In the genomic region with DNA sequence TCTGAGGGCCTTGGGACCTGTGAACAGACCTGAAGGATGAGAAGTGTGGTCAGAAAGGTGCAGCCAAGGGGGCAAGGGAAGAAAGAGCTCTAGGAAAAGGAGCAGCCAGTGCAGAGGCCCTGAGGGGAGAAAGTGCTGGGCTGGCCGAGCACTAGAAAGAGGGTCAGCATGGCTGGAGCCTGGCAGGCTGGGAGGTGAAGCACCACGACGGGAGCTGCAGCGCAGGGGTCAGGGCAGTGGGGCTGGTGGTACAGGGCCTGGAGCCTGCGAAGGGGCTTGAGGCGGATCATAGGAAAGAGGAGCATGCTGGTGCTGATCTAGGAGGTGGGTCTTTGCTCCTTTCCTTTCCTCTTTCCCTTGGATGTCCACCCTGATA, we compare ENCODE assay signal across 26 cellular contexts. TPM values are rescaled to one million over a fixed set of nuclear protein-coding genes. Genes with fewer than 3 reads are reported as not detected.
DNase-seq lines count a peak whose midpoint lies in the region; ATAC-seq, FAIRE-seq and TF ChIP-seq lines count a peak whose summit lies in the region.
"Had no signal": no experiment of that assay in that cellular context is flagged by ENCODE, and none has a peak within 500 bp of the region (broad histone marks: within the 10 kb centered on the region; RNA-seq: fewer than 3 reads in every experiment).

No MANE protein-coding gene starts in this region.

- H3K27ac ChIP-seq in heart right ventricle (peak overlapping the region; percentile 53 to 100 (median 90)), H1 (ENCODE audit: low read depth, low read length) (no peak overlapping the region), osteoblast (ENCODE audit: low read depth, low read length) (no peak overlapping the region), upper lobe of left lung (peak overlapping the region in 3 of 4 donors; percentile 11 to 90 (median 60))

- H3K79me2 ChIP-seq in H1 (ENCODE audit: control insufficient read depth in 1 of 2, insufficient read depth in 2 of 2, low read length in 2 of 2) (no peaks in the 10 kb centered on the region), osteoblast (ENCODE audit: insufficient read depth, low read length) (no peaks in the 10 kb centered on the region)

- CTCF ChIA-PET in H1 (lab: Charles Lee; ENCODE audit: partially characterized antibody) = interaction anchor here (0.6 to 2.5 kb wide), 10 partner anchors 11 to 1045 kb away, joined by 3 to 7 read pairs (median 3); no protein-coding TSS in a partner anchor

- POLR2A ChIA-PET in H1 (lab: Charles Lee; ENCODE audit: partially characterized antibody) = interaction anchor here (0.6 to 0.8 kb wide), 2 partner anchors 11 to 13 kb away, joined by 3 to 5 read pairs; no protein-coding TSS in a partner anchor

- H3K23me2 ChIP-seq in H1 (ENCODE audit: low read depth, low read length) = no peaks in the 10 kb centered on the region

- intact Hi-C loops in heart right ventricle (cut with DNase I) = loop anchor here in 1 of 10 donors (2.0 kb wide), 1 partner anchor 21 kb away; no protein-coding TSS in a partner anchor
- intact Hi-C loops in cardiac septum (cut with DNase I) = no loop called here

- H2BK12ac ChIP-seq in H1 (ENCODE audit: low read depth, low read length) = 0 out of 2 replicates have a peak overlapping the region, but pooled peaks have one; percentile 27

- H2BK15ac ChIP-seq in H1 (ENCODE audit: low read length) = no peak overlapping the region

- no peak overlapping the region for H3K4me3 ChIP-seq in heart right ventricle
- H3K4me3 ChIP-seq in H1 (ENCODE audit: extremely low read depth in 1 of 4, insufficient read depth in 2 of 4, low read depth in 3 of 4, low read length in 4 of 4) = no peak overlapping the region
- H3K4me3 ChIP-seq in osteoblast (ENCODE audit: insufficient read depth, low read length) = no peak overlapping the region
- H3K4me3 ChIP-seq in upper lobe of left lung = no peak overlapping the region
- H3K4me3 ChIP-seq: GM23338, vagina had no signal

- TF ChIP-seq CTCF in heart right ventricle (IDR thresholded peaks at IDR 0.05) (no peak), H1 (IDR thresholded peaks at IDR 0.05; ENCODE audit: control extremely low read depth in 1 of 3, insufficient read depth in 1 of 3, low read depth in 1 of 3, low read length in 3 of 3) (no peak), osteoblast (IDR thresholded peaks at IDR 0.05; ENCODE audit: extremely low read depth, low read depth, low read length) (no peak), upper lobe of left lung (IDR thresholded peaks at IDR 0.05) (no peak)

- peaks cover 0 to 52% (median 7%) of the 10 kb centered on the region in 9 donors for H3K36me3 ChIP-seq in heart right ventricle
- no peaks in the 10 kb centered on the region for H3K36me3 ChIP-seq in H1 (ENCODE audit: control insufficient read depth in 2 of 4, insufficient read depth in 4 of 4, low read length in 3 of 4)
- H3K36me3 ChIP-seq in osteoblast (ENCODE audit: insufficient read depth, low read length) = no peaks in the 10 kb centered on the region
- peaks cover 0 to 10% (median 0%) of the 10 kb centered on the region in 4 donors for H3K36me3 ChIP-seq in upper lobe of left lung
- H3K36me3 ChIP-seq: vagina had no signal

- no peak overlapping the region for H3K4me2 ChIP-seq in H1 (ENCODE audit: insufficient read depth in 1 of 2, low read depth in 2 of 2, low read length in 2 of 2)
- no peak overlapping the region for H3K4me2 ChIP-seq in osteoblast (ENCODE audit: insufficient read depth, low read length)
- H3K4me2 ChIP-seq: GM23338 had no signal

- DNase-seq in heart right ventricle = no peak
- no peak for DNase-seq in cardiac septum (ENCODE audit: low spot score)
- DNase-seq in H1 (ENCODE audit: low read depth in 1 of 2, low spot score in 2 of 2) = no peak
- peak; percentile 29 for DNase-seq in osteoblast (ENCODE audit: insufficient read length, low spot score, missing footprints)
- no peak for DNase-seq in upper lobe of left lung
- no peak for DNase-seq in stimulated activated CD4-positive, alpha-beta T cell treated with anti-CD3 and anti-CD28 coated beads, Interleukin-1b, Interleukin-23, amount 100 ng/mL, for 48 hours
- no peak for DNase-seq in hepatic stellate cell (ENCODE audit: low spot score)
- DNase-seq: activated CD4-positive, alpha-beta memory T cell treated with anti-CD3 and anti-CD28 coated beads, Interleukin-2, amount 10 ng/mL, durations not matched to agents 7 days and 5 days; activated CD4-positive, alpha-beta T cell treated with anti-CD3 and anti-CD28 coated beads for 1 hour; activated CD8-positive, alpha-beta memory T cell treated with anti-CD3 and anti-CD28 coated beads, Interleukin-2, amount 50 U/mL, for 48 hours; CD4-positive, alpha-beta T cell; EL; mammary epithelial cell; MV-4-11; NCI-H1436 treated with DMSO at 0.1 percent for 48 hours; NCI-H446 treated with DMSO at 0.1 percent for 48 hours; NCI-H82; nucleus accumbens; small intestine; substantia nigra; T-helper 2 cell had no signal

- H3K4ac ChIP-seq in H1 (replicated peaks; ENCODE audit: insufficient read length, low read depth, low read length) = no peak overlapping the region

- H2BK120ac ChIP-seq in H1 (replicated peaks; ENCODE audit: low read depth, low read length) = no peak overlapping the region

- no peak overlapping the region for H2AFZ ChIP-seq in H1 (ENCODE audit: low read length)
- H2AFZ ChIP-seq in osteoblast (ENCODE audit: low read length) = no peak overlapping the region
- H2AFZ ChIP-seq: GM23338 had no signal

- no peak overlapping the region for H2AK5ac ChIP-seq in H1 (ENCODE audit: low read depth, low read length)

- H3K56ac ChIP-seq in H1 (replicated peaks; ENCODE audit: insufficient read length, low read depth, low read length) = no peak overlapping the region

- H3K9me3 ChIP-seq in heart right ventricle = no peaks in the 10 kb centered on the region
- H3K9me3 ChIP-seq in H1 (ENCODE audit: insufficient read depth in 2 of 2, low read depth in 1 of 2, low read length in 1 of 2) = no peaks in the 10 kb centered on the region
- no peaks in the 10 kb centered on the region for H3K9me3 ChIP-seq in osteoblast (ENCODE audit: low read depth, low read length)
- H3K9me3 ChIP-seq in upper lobe of left lung = no peaks in the 10 kb centered on the region
- H3K9me3 ChIP-seq: vagina had no signal

- no peak overlapping the region for H2BK5ac ChIP-seq in H1 (ENCODE audit: low read depth, low read length)

- H3K14ac ChIP-seq in H1 (ENCODE audit: insufficient read length) = no peak overlapping the region

- no peak overlapping the region for H4K5ac ChIP-seq in H1 (ENCODE audit: insufficient read length, low read depth, low read length)

- TF ChIP-seq EP300 in H1 (IDR thresholded peaks at IDR 0.05; ENCODE audit: borderline replicate concordance in 1 of 2, low read depth in 2 of 2, low read length in 2 of 2) (no peak), upper lobe of left lung (IDR thresholded peaks at IDR 0.05) (no peak)

- no peak for TF ChIP-seq RAD21 in H1 (IDR thresholded peaks at IDR 0.05 in 1 of 2, conservative IDR thresholded peaks at IDR 0.05 in 1 of 2; ENCODE audit: low read depth in 2 of 2, low read length in 2 of 2)

- 71 to 80% methylated on average over 6 of the region's 6 CpGs for WGBS in heart right ventricle, 2 donors
- WGBS in H1 (ENCODE audit: extremely low coverage in 1 of 2, insufficient coverage in 1 of 2, insufficient read length in 1 of 2, insufficient replicate concordance in 2 of 2, low coverage in 1 of 2, low lambda C conversion rate in 2 of 2, missing lambda C conversion rate in 1 of 2), 2 experiments = 89% methylated on average over 6 of the region's 6 CpGs; no CpG with 5 or more reads in 1 of the 2 experiments
- WGBS in upper lobe of left lung, 2 donors = 93% methylated on average over 6 of the region's 6 CpGs

- no peak overlapping the region for H4K91ac ChIP-seq in H1 (replicated peaks; ENCODE audit: insufficient read length, low read length)

- H3K9ac ChIP-seq in H1 (replicated peaks in 1 of 4; ENCODE audit: extremely low read depth in 1 of 4, low read depth in 3 of 4, low read length in 3 of 4) = no peak overlapping the region

- H4K20me1 ChIP-seq in H1 (replicated peaks in 1 of 2; ENCODE audit: control insufficient read depth in 1 of 2, insufficient read depth in 2 of 2, low read length in 2 of 2) (no peaks in the 10 kb centered on the region), osteoblast (ENCODE audit: insufficient read depth, low read length) (no peaks in the 10 kb centered on the region)

- H3K27me3 ChIP-seq in heart right ventricle (no peaks in the 10 kb centered on the region), H1 (replicated peaks in 1 of 4; ENCODE audit: control insufficient read depth in 3 of 4, extremely low read depth in 1 of 4, insufficient read depth in 3 of 4, low read length in 3 of 4) (no peaks in the 10 kb centered on the region), osteoblast (ENCODE audit: insufficient read depth, low read length) (no peaks in the 10 kb centered on the region), upper lobe of left lung (no peaks in the 10 kb centered on the region)
- H3K27me3 ChIP-seq: vagina had no signal

- ATAC-seq in heart right ventricle = no peak
- no peak for ATAC-seq in upper lobe of left lung (ENCODE audit: low FRiP score in 2 of 2)
- no peak for ATAC-seq in HG02763 (IDR thresholded peaks at IDR 0.05; ENCODE audit: unreplicated experiment)
- ATAC-seq: GM23338 had no signal

- H4K8ac ChIP-seq in H1 (ENCODE audit: extremely low read depth, insufficient read depth, low read length) = 0 out of 2 replicates have a peak overlapping the region, but pooled peaks have one; percentile 4

- no peak overlapping the region for H3K23ac ChIP-seq in H1 (ENCODE audit: insufficient read length)

- peaks cover 41 to 95% (median 83%) of the 10 kb centered on the region in 9 donors for H3K4me1 ChIP-seq in heart right ventricle
- peaks cover 0 to 4% (median under 1%) of the 10 kb centered on the region in 4 experiments; a peak in 3 of 7 replicates for H3K4me1 ChIP-seq in H1 (replicated peaks in 1 of 4; ENCODE audit: control insufficient read depth in 3 of 4, insufficient read depth in 4 of 4, low read length in 3 of 4)
- H3K4me1 ChIP-seq in osteoblast (ENCODE audit: insufficient read depth, low read length) = peaks cover 26% of the 10 kb centered on the region
- H3K4me1 ChIP-seq in upper lobe of left lung = peaks cover 45 to 68% (median 59%) of the 10 kb centered on the region in 4 donors

- H3K18ac ChIP-seq in H1 (ENCODE audit: extremely low read depth, low read length) = no peak overlapping the region

- H2BK20ac ChIP-seq in H1 (ENCODE audit: low read length) = no peak overlapping the region

- no peak for TF ChIP-seq POLR2A in H1 (IDR thresholded peaks at IDR 0.05; ENCODE audit: control extremely low read depth in 1 of 2, low read depth in 2 of 2, low read length in 2 of 2)
- TF ChIP-seq POLR2A in upper lobe of left lung (IDR thresholded peaks at IDR 0.05) = no peak

- H3K79me1 ChIP-seq in H1 (ENCODE audit: low read depth, low read length) = no peaks in the 10 kb centered on the region

- FAIRE-seq in H1 (lab: Jason Lieb, UNC) = no peak
- FAIRE-seq: endothelial cell of umbilical vein, GM12892, small intestine had no signal

RNA-seq across cellular contexts. Expression of a gene that starts 9.1 kb away (rescaled TPM):
- 100 to 1,000 TPM; 589 to 777 (median 703) TPM for total RNA-seq in heart right ventricle
- 100 to 1,000 TPM; 129 to 344 TPM for polyA plus RNA-seq in heart right ventricle
- 829 TPM for total RNA-seq in cardiac septum
- total RNA-seq in H1 (2021; fragmentation: NEBNext Ultra II Directional; extraction: Animal tissue kit (Norgen Biotek cat#: 25700)) = 1.9 and 2.3 TPM in 2 replicates
- polyA plus RNA-seq in H1 (2011; rRNA removed) = 2.2 and 2.3 TPM in 2 replicates
- 1.7 TPM for polyA plus RNA-seq in H1 (2011; cell fraction: cytosol; rRNA removed)
- polyA plus RNA-seq in H1 (2011; cell fraction: nucleus; rRNA removed) = 3.0 TPM
- polyA plus RNA-seq in H1 (2012, experiment 1 of 2) = 0.95 to 1.6 TPM (median 1.3 TPM) in 4 replicates
- polyA plus RNA-seq in H1 (2012, experiment 2 of 2) = 1.3 TPM
- 1.9 TPM for polyA plus RNA-seq in H1 (2013, experiment 1 of 2)
- polyA plus RNA-seq in H1 (2013, experiment 2 of 2) = 1.7 TPM
- 1.8 and 5.5 TPM in 2 replicates for polyA minus RNA-seq in H1 (2011; rRNA and poly(A)+ RNA removed)
- 1.2 TPM for polyA minus RNA-seq in H1 (2011; cell fraction: cytosol; rRNA and poly(A)+ RNA removed)
- polyA minus RNA-seq in H1 (2011; cell fraction: nucleus; rRNA and poly(A)+ RNA removed) = 3.1 TPM
- total RNA-seq in osteoblast = 2.7 and 4.0 TPM in 2 replicates
- total RNA-seq in upper lobe of left lung = 100 to 1,000 TPM in 2 of 6 donors, 10 to 100 TPM in 4; 41.9 to 150 (median 84.3) TPM

RNA-seq across cellular contexts. Expression of a gene that starts 29.7 kb away (rescaled TPM):
- total RNA-seq in heart right ventricle (10 to 100 TPM in 2 of 10 donors, 1 to 10 TPM in 8; 4.5 to 12.2 (median 6.0) TPM), cardiac septum (10.0 TPM), osteoblast (under 0.01 TPM in 1 of 2 replicates, not detected in the other), upper lobe of left lung (1 to 10 TPM in 2 of 6 donors, under 1 TPM in 3, not detected in 1; 0.61 to 2.8 (median 0.89) TPM)
- polyA plus RNA-seq in heart right ventricle (1 to 10 TPM in 1 of 2 donors, under 1 TPM in 1; 0.91 to 4.1 TPM), H1 (2011; rRNA removed) (9.6 and 12.4 TPM in 2 replicates)
- 19.1 and 19.4 TPM in 2 replicates for total RNA-seq in H1 (2021; fragmentation: NEBNext Ultra II Directional; extraction: Animal tissue kit (Norgen Biotek cat#: 25700))
- 10.0 TPM for polyA plus RNA-seq in H1 (2011; cell fraction: cytosol; rRNA removed)
- 15.5 TPM for polyA plus RNA-seq in H1 (2011; cell fraction: nucleus; rRNA removed)
- polyA plus RNA-seq in H1 (2012, experiment 1 of 2) = 26.8 to 40.0 TPM (median 29.3 TPM) in 4 replicates
- 13.4 TPM for polyA plus RNA-seq in H1 (2012, experiment 2 of 2)
- polyA plus RNA-seq in H1 (2013, experiment 1 of 2) = 17.4 TPM
- polyA plus RNA-seq in H1 (2013, experiment 2 of 2) = 12.8 TPM
- 7.4 and 9.0 TPM in 2 replicates for polyA minus RNA-seq in H1 (2011; rRNA and poly(A)+ RNA removed)
- polyA minus RNA-seq in H1 (2011; cell fraction: cytosol; rRNA and poly(A)+ RNA removed) = 21.7 TPM
- polyA minus RNA-seq in H1 (2011; cell fraction: nucleus; rRNA and poly(A)+ RNA removed) = 28.7 TPM
- total RNA-seq: CD4-positive, alpha-beta T cell; mammary epithelial cell; vagina had no signal
- polyA plus RNA-seq: mammary epithelial cell had no signal

Comparison
In these comparisons a context has a peak if more than half of its experiments do, and no peak if none do; other contexts are left out.
1. H3K27ac ChIP-seq: peak in heart right ventricle (10 of 10) and upper lobe of left lung (3 of 4); none in H1 (single experiment) and osteoblast (single experiment).